In genomic region chr14:99562848-99563748, GRCh38 we compare ENCODE assay signal across 1 cellular context.
TF ChIP-seq lines count a peak whose summit lies in the region.

No MANE protein-coding gene starts in this region.

TF ChIP-seq in A549, 52 proteins besides CTCF, POLR2A, EP300 and RAD21 (continued from another document):
- TF ChIP-seq ELK1 (IDR thresholded peaks at IDR 0.05; ENCODE audit: low read depth, low read length), result no peak
- peak; percentile 100 for TF ChIP-seq HOXB5 (CRISPR knock-in tag; IDR thresholded peaks at IDR 0.05)
